In genomic region chr7:30168800-30169584, GRCh38 we compare ENCODE assay signal across 11 cellular contexts.
DNase-seq lines count a peak whose midpoint lies in the region; TF ChIP-seq lines count a peak whose summit lies in the region.
"Had no signal": no experiment of that assay in that cellular context is flagged by ENCODE, and none has a peak within 500 bp of the region (broad histone marks: within the 10 kb centered on the region; RNA-seq: fewer than 3 reads in every experiment).

No MANE protein-coding gene starts in this region.

- H3K27ac Mint-ChIP-seq in nephron progenitor cell = no peak overlapping the region

- peaks cover 25% of the 10 kb centered on the region for H3K4me1 Mint-ChIP-seq in nephron progenitor cell

- H3K27me3 Mint-ChIP-seq in nephron progenitor cell (ENCODE audit: low read depth, poor library complexity) = peaks cover 18% of the 10 kb centered on the region
- H3K27me3 Mint-ChIP-seq: naive B cell had no signal

- DNase-seq in COLO829 (ENCODE audit: low spot score) (peak; percentile 47), NCI-H226 (peak; percentile 87), epithelial cell of esophagus (ENCODE audit: low read depth) (peak; percentile 99), nephron progenitor cell (peak; percentile 15), ecto neural progenitor cell (ENCODE audit: low spot score) (no peak)
- DNase-seq in activated CD4-positive, alpha-beta T cell treated with anti-CD3 and anti-CD28 coated beads for 48 hours = no peak
- no peak for DNase-seq in central memory CD4-positive, alpha-beta T cell
- DNase-seq in activated naive CD4-positive, alpha-beta T cell treated with Interleukin-2 at 50 U/mL for 16 hours = no peak
- DNase-seq: activated T-cell treated with anti-CD3 and anti-CD28 coated beads for 4 hours, naive B cell, NCI-H1694 had no signal

- H3K4me3 ChIP-seq in epithelial cell of esophagus (ENCODE audit: low read length) = no peak overlapping the region

- H3K4me3 Mint-ChIP-seq in nephron progenitor cell = no peak overlapping the region
- H3K4me3 Mint-ChIP-seq: naive B cell had no signal

- TF ChIP-seq CTCF in epithelial cell of esophagus (IDR thresholded peaks at IDR 0.05; ENCODE audit: insufficient read depth, low read depth, low read length, missing control alignments) = no peak
- TF ChIP-seq CTCF in nephron progenitor cell (IDR thresholded peaks at IDR 0.05) = no peak

- H3K9me3 Mint-ChIP-seq in nephron progenitor cell = no peaks in the 10 kb centered on the region
- H3K9me3 Mint-ChIP-seq: naive B cell had no signal

- H3K36me3 Mint-ChIP-seq in nephron progenitor cell (ENCODE audit: low read depth) = no peaks in the 10 kb centered on the region
- H3K36me3 Mint-ChIP-seq: naive B cell had no signal

Comparison
In these comparisons a context has a peak if more than half of its experiments do, and no peak if none do; other contexts are left out.
1. DNase-seq: peak in COLO829 (single experiment), NCI-H226 (single experiment), epithelial cell of esophagus (single experiment) and nephron progenitor cell (single experiment); none in ecto neural progenitor cell (single experiment), activated CD4-positive, alpha-beta T cell treated with anti-CD3 and anti-CD28 coated beads for 48 hours (single experiment), central memory CD4-positive, alpha-beta T cell (single experiment) and activated naive CD4-positive, alpha-beta T cell treated with Interleukin-2 at 50 U/mL for 16 hours (single experiment).